ENCODE assay signal across 25 cellular contexts in the genomic region with DNA sequence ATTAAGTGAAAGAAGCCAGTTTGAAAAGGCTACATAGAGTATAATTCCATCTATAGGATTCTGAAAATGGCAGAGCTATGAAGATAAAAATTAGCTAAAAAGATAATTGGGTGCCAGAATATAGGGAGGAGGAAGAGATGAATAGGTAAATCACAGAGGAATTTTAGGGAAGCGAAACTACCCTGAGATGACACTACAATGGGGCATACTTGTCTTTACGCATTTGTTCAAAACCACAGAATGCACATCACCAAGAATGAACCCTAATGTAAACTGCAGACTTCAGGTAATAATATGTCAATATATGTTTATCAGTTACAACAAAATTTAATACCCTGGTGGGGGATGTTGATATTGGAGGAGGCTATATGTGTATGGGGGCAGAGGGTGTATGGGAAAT.
"Had no signal": no experiment of that assay in that cellular context is flagged by ENCODE, and none has a peak within 500 bp of the region (broad histone marks: within the 10 kb centered on the region; RNA-seq: fewer than 3 reads in every experiment).

No MANE protein-coding gene starts in this region.

- ATAC-seq: Panc1, PC-3, Right ventricle myocardium inferior, SK-N-SH treated with all-trans-retinoic acid at 6 μM for 48 hours, T-helper 17 cell had no signal

- DNase-seq: IMR-90; Karpas-422; KG1; MG63; NCI-H1048; NCI-H1105; NCI-H1417; NCI-H1436 treated with DMSO at 0.1 percent for 48 hours; NCI-H1694 treated with DMSO at 0.1 percent for 48 hours; NCI-H1930; NCI-H2081; NCI-H2107; NCI-H2227 treated with DMSO at 0.1 percent for 48 hours; NCI-H524; NCI-H526 treated with DMSO at 0.1 percent for 48 hours; NCI-H774; NK-92 treated with Interleukin-12 subunit alpha and Interleukin-12 subunit beta, amount 100 ng/mL, for 24 hours; PC-3; SHP77 treated with DMSO at 0.1 percent for 48 hours; SJCRH30; T-helper 1 cell; T-helper 17 cell had no signal
